In genomic region chr7:86989407-86989806, GRCh38 we compare ENCODE assay signal across 24 cellular contexts.
"Had no signal": no experiment of that assay in that cellular context is flagged by ENCODE, and none has a peak within 500 bp of the region (broad histone marks: within the 10 kb centered on the region; RNA-seq: fewer than 3 reads in every experiment).

No MANE protein-coding gene starts in this region.

- ATAC-seq: natural killer cell treated with Interleukin-12 subunit alpha and Interleukin-12 subunit beta and Interleukin-15 and Interleukin-18, amount 100 ng/mL, for 72 hours; pancreas; right cardiac atrium; right lobe of liver; stimulated activated effector memory CD8-positive, alpha-beta T cell treated with anti-CD3 and anti-CD28 coated beads, Interleukin-12 subunit alpha, Interleukin-12 subunit beta, amount 100 ng/mL, for 72 hours; stimulated activated naive B cell treated with anti-CD40 and anti-IgM and Interleukin-4, amounts not matched to agents 10 μg/mL and 1 μg/mL and 100 μg/mL, for 72 hours had no signal

- DNase-seq: nephron progenitor cell; nucleus accumbens; pancreas; right cardiac atrium; right lobe of liver; sigmoid colon; small intestine; stimulated activated CD4-positive, alpha-beta T cell treated with anti-CD3 and anti-CD28 coated beads, Interleukin-15, amount 100 ng/mL, for 24 hours; stimulated activated CD4-positive, alpha-beta T cell treated with anti-CD3 and anti-CD28 coated beads, Interleukin-2, amount 100 ng/mL, for 24 hours; stimulated activated CD4-positive, alpha-beta T cell treated with anti-CD3 and anti-CD28 coated beads, Interleukin-2, amount 100 ng/mL, for 48 hours; stimulated activated CD4-positive, alpha-beta T cell treated with anti-CD3 and anti-CD28 coated beads, Interleukin-4, amount 100 ng/mL, for 24 hours; stimulated activated naive B cell treated with anti-CD40 and anti-IgM and Interleukin-4, amounts not matched to agents 10 μg/mL and 1 μg/mL and 100 μg/mL, for 72 hours; stimulated activated naive CD4-positive, alpha-beta T cell treated with Interleukin-2 at 50 U/mL for 16 hours; stomach; thyroid gland; trophoblast cell; upper lobe of left lung had no signal

- H3K9me3 ChIP-seq: neutrophil, pancreas, prostate gland, right lobe of liver, thyroid gland, vagina had no signal

- H3K27me3 ChIP-seq: neutrophil, pancreas, right lobe of liver, sigmoid colon, stomach, thyroid gland, tibial nerve, upper lobe of left lung, vagina had no signal

- H3K4me1 ChIP-seq: prostate gland, right lobe of liver, stomach, thyroid gland, tibial nerve, vagina had no signal

- H3K36me3 ChIP-seq: neutrophil, pancreas, prostate gland, right lobe of liver, sigmoid colon, stomach, thoracic aorta, thyroid gland, tibial nerve, upper lobe of left lung, vagina had no signal

- H3K27ac ChIP-seq: neutrophil, pancreas, prostate gland, right lobe of liver, sigmoid colon, stomach, thoracic aorta, thyroid gland, tibial nerve, upper lobe of left lung, vagina had no signal

- H3K4me3 ChIP-seq: pancreas, prostate gland, right lobe of liver, sigmoid colon, stomach, thoracic aorta, thyroid gland, tibial nerve, upper lobe of left lung, vagina had no signal
